7 cellular contexts compared by ENCODE assay signal in the genomic region with DNA sequence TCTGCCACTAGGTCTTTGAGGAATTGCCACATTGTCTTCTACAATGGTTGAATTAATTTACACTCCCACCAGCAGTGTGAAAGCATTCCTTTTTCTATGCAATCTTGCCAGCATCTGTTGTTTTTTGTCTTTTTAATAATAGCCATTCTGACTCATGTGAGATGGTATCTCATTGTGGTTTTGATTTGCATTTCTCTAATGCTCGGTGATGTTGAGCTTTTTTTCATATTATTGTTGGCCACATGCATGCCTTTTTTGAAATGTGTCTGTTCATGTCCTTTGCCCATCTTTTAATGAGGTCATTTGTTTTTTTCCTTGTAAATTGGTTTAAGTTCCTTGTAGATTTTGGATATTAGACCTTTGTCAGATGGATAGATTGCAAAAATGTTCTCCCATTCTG.
DNase-seq lines count a peak whose midpoint lies in the region; FAIRE-seq and TF ChIP-seq lines count a peak whose summit lies in the region.
"Not testable (repeated sequence)": the region's sequence is repeated elsewhere in the genome, so short reads cannot be mapped to it uniquely, and the experiment has no call there.

No MANE protein-coding gene starts in this region.

- not testable (repeated sequence) for H3K9ac ChIP-seq in GM23248

- TF ChIP-seq CTCF in bronchial epithelial cell (IDR thresholded peaks at IDR 0.05; ENCODE audit: insufficient read depth, low read length, severe bottlenecking); fibroblast of mammary gland (conservative IDR thresholded peaks at IDR 0.05; ENCODE audit: control insufficient read depth, insufficient read depth, low read depth, low read length): not testable (repeated sequence)

- in situ Hi-C loops in Caki2 (cut with HindIII; ENCODE audit: low pct_unique_long_range_greater_than_20kb, low sequenced_read_pairs); GM23248 (cut with MboI): not testable (repeated sequence)

- H3K36me3 ChIP-seq in GM23248 (ENCODE audit: low read depth); bronchial epithelial cell (ENCODE audit: control insufficient read depth, insufficient read depth, low read length): not testable (repeated sequence)

- H3K4me3 ChIP-seq in GM23248; bronchial epithelial cell (ENCODE audit: low read depth, low read length); fibroblast of mammary gland (ENCODE audit: control insufficient read depth, low read depth, low read length): not testable (repeated sequence)

- WGBS in GM23248 (ENCODE audit: low coverage in 1 of 2, low lambda C conversion rate in 2 of 2, missing lambda C conversion rate in 2 of 2), 2 experiments, result 0% methylated on average over 1 of the region's 1 CpG

- not testable (repeated sequence) for H3K4me2 ChIP-seq in GM23248 (ENCODE audit: unreplicated experiment)

- not testable (repeated sequence) for H3K27ac ChIP-seq in GM23248

- not testable (repeated sequence) for H3K27me3 ChIP-seq in GM23248 (replicated peaks; ENCODE audit: insufficient read depth); bronchial epithelial cell (ENCODE audit: control insufficient read depth, insufficient read depth, low read length)

- FAIRE-seq in bronchial epithelial cell (lab: Jason Lieb, UNC), result not testable (repeated sequence)

- not testable (repeated sequence) for H3F3A ChIP-seq in GM23248 (ENCODE audit: insufficient read depth)

- H3K9me2 ChIP-seq in GM23248 (ENCODE audit: insufficient read depth), result not testable (repeated sequence)

- DNase-seq in Caki2 (ENCODE audit: low read depth) (peak; percentile 78), GM23248 (peak; percentile 4), RPMI7951 (ENCODE audit: low read depth) (peak; percentile 65), astrocyte of the hippocampus (ENCODE audit: low read depth, low spot score) (peak; percentile 21), bronchial epithelial cell (ENCODE audit: low read depth) (peak; percentile 43), fibroblast of mammary gland (ENCODE audit: low read depth) (peak; percentile 52), glomerular visceral epithelial cell (ENCODE audit: extremely low spot score) (peak; percentile 0)

- not testable (repeated sequence) for H4K20me1 ChIP-seq in GM23248 (ENCODE audit: insufficient read depth)

- not testable (repeated sequence) for H3K9me3 ChIP-seq in GM23248 (ENCODE audit: low read depth)

- H3K79me2 ChIP-seq in GM23248 (ENCODE audit: insufficient read depth), result not testable (repeated sequence)

- H3K4me1 ChIP-seq in GM23248 (ENCODE audit: insufficient read depth), result not testable (repeated sequence)

- H2AFZ ChIP-seq in GM23248, result not testable (repeated sequence)

Comparison
In these comparisons a context has a peak if more than half of its experiments do, and no peak if none do; other contexts are left out.
1. DNase-seq: peak in every context shown above with its lines; median percentile 78 in Caki2; 65 in RPMI7951; 52 in fibroblast of mammary gland; 43 in bronchial epithelial cell; 21 in astrocyte of the hippocampus; 4 in GM23248; 0 in glomerular visceral epithelial cell.